ENCODE assay signal across 8 cellular contexts in genomic region chr17:81515530-81516041, GRCh38. TPM values are rescaled to one million over a fixed set of nuclear protein-coding genes. Genes with fewer than 3 reads are reported as not detected.
DNase-seq lines count a peak whose midpoint lies in the region; ATAC-seq and TF ChIP-seq lines count a peak whose summit lies in the region.

No MANE protein-coding gene starts in this region.

- H3K9me3 ChIP-seq in lung (ENCODE audit: control insufficient read depth in 2 of 2, insufficient read depth in 1 of 2, low read length in 1 of 2), result peaks cover 0 to 4% of the 10 kb centered on the region in 2 donors
- H3K9me3 ChIP-seq in transverse colon, result no peaks in the 10 kb centered on the region

- peak overlapping the region; percentile 99 for H3K27ac ChIP-seq in lung (ENCODE audit: low read depth in 1 of 2, low read length in 1 of 2)
- H3K27ac ChIP-seq in transverse colon, result peak overlapping the region; percentile 99 to 100 (median 100)
- H3K27ac ChIP-seq in foreskin keratinocyte, result no peak overlapping the region

- ATAC-seq in lung (ENCODE audit: insufficient read depth, low FRiP score), result no peak
- ATAC-seq in foreskin keratinocyte, result no peak

- TF ChIP-seq EP300 in transverse colon (IDR thresholded peaks at IDR 0.05; ENCODE audit: low read depth), result no peak

- no peak for TF ChIP-seq CTCF in cardiac fibroblast (IDR thresholded peaks at IDR 0.05; ENCODE audit: low read depth, low read length)
- TF ChIP-seq CTCF in lung (IDR thresholded peaks at IDR 0.05; ENCODE audit: control extremely low read depth, extremely low read depth), result no peak
- no peak for TF ChIP-seq CTCF in transverse colon (IDR thresholded peaks at IDR 0.05)
- no peak for TF ChIP-seq CTCF in foreskin keratinocyte (conservative IDR thresholded peaks at IDR 0.05)

- TF ChIP-seq POLR2A in transverse colon (IDR thresholded peaks at IDR 0.05), result no peak

- peak; percentile 38 for DNase-seq in activated T-cell treated with anti-CD3 and anti-CD28 coated beads, Interleukin-2, amount 50 U/mL, for 1 hour
- no peak for DNase-seq in activated T-cell treated with anti-CD3 and anti-CD28 coated beads, Interleukin-2, amount 50 U/mL, for 48 hours
- no peak for DNase-seq in cardiac fibroblast (ENCODE audit: low read depth in 2 of 2)
- no peak for DNase-seq in lung (ENCODE audit: low spot score)
- DNase-seq in transverse colon, result no peak
- no peak for DNase-seq in foreskin keratinocyte
- DNase-seq in DMS153 treated with DMSO at 0.1 percent for 48 hours (lab: John Stamatoyannopoulos, UW; ENCODE audit: unreplicated experiment), result no peak
- DNase-seq in NCI-H748 treated with DMSO at 0.1 percent for 48 hours (lab: John Stamatoyannopoulos, UW), result no peak

- peaks cover 0 to 25% of the 10 kb centered on the region in 2 donors for H3K4me1 ChIP-seq in lung (ENCODE audit: control insufficient read depth in 2 of 2, insufficient read depth in 2 of 2, low read length in 2 of 2)
- peaks cover 43 to 53% (median 48%) of the 10 kb centered on the region in 4 donors for H3K4me1 ChIP-seq in transverse colon
- H3K4me1 ChIP-seq in foreskin keratinocyte, result no peaks in the 10 kb centered on the region

- H3K4me3 ChIP-seq in cardiac fibroblast (replicated peaks in 1 of 2; ENCODE audit: low read depth in 2 of 2, low read length in 2 of 2) (peak overlapping the region; percentile 69 to 81), lung (peak overlapping the region; percentile 73), transverse colon (peak overlapping the region; percentile 82 to 96 (median 86))

- H3K27me3 ChIP-seq in lung (ENCODE audit: control insufficient read depth, insufficient read depth) (no peaks in the 10 kb centered on the region), transverse colon (no peaks in the 10 kb centered on the region), foreskin keratinocyte (no peaks in the 10 kb centered on the region)

- in situ Hi-C loops in transverse colon (cut with MboI; ENCODE audit: low pct_ligation_motif_present in 1 of 4, low pct_unique_long_range_greater_than_20kb in 1 of 4, low sequenced_read_pairs in 3 of 4), result no loop called here

- WGBS in lung, 2 donors, result 54 to 64% methylated on average over 19 of the region's 19 CpGs
- WGBS in transverse colon (ENCODE audit: low coverage in 1 of 2), 2 donors, result 31% methylated on average over 19 of the region's 19 CpGs; no CpG with 5 or more reads in 1 of the 2 donors

- H3K36me3 ChIP-seq in lung (ENCODE audit: control insufficient read depth in 2 of 2, insufficient read depth in 2 of 2, low read length in 2 of 2), result peaks cover 6 to 12% of the 10 kb centered on the region in 2 donors
- H3K36me3 ChIP-seq in transverse colon, result peaks cover 0 to 15% (median 11%) of the 10 kb centered on the region in 4 donors

- intact Hi-C loops in transverse colon (cut with DNase I; ENCODE audit: low total_unique reads), result no loop called here

RNA-seq across cellular contexts. Expression of gene ACTG1, which starts 3.0 kb away (rescaled TPM):
- total RNA-seq in lung (1,000 to 10,000 TPM; 3,059 to 3,066 TPM), transverse colon (1,000 to 10,000 TPM; 2,099 to 4,882 (median 4,009) TPM), foreskin keratinocyte (3,185 and 3,808 TPM in 2 replicates)
- polyA plus RNA-seq in lung (1,000 to 10,000 TPM; 1,461 to 4,301 TPM), foreskin keratinocyte (3,262 and 3,802 TPM in 2 replicates)

RNA-seq across cellular contexts. Expression of gene FSCN2, which starts 12.6 kb away (rescaled TPM):
- total RNA-seq in lung (1 to 10 TPM; 2.1 to 3.9 TPM), transverse colon (10 to 100 TPM in 2 of 4 donors, 1 to 10 TPM in 2; 2.3 to 36.4 (median 17.2) TPM), foreskin keratinocyte (not detected in 2 replicates)
- polyA plus RNA-seq in lung (1 to 10 TPM in 1 of 2 donors, under 1 TPM in 1; 0.46 to 1.8 TPM), foreskin keratinocyte (not detected in 2 replicates)

RNA-seq across cellular contexts. Expression of gene FAAP100, which starts 36.6 kb away (rescaled TPM):
- total RNA-seq in lung, result 10 to 100 TPM; 20.8 to 34.4 TPM
- polyA plus RNA-seq in lung, result 10 to 100 TPM; 21.4 to 29.3 TPM
- total RNA-seq in transverse colon, result 10 to 100 TPM; 26.2 to 90.5 (median 37.4) TPM
- total RNA-seq in foreskin keratinocyte, result 17.3 and 19.9 TPM in 2 replicates
- 14.9 and 15.9 TPM in 2 replicates for polyA plus RNA-seq in foreskin keratinocyte
